ENCODE assay signal across 3 cellular contexts in the genomic region with DNA sequence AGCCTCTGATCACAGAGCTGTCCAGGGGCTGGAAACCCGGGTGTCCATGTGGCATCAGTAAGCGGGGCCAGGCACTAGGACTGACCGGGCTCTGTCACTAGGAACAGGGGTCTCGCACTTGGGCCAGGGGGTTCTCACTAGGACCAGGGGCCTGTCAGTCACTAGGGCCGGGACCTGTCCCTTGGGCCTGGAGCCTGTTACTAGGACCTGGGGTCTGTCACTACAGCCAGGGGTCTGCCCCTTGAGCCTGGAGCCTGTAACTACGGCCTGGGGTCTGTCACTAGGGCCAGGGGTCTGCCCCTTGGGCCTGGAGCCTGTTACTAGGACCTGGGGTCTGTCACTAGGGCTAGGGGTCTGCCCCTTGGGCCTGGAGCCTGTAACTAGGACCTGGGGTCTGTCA. TPM values are rescaled to one million over a fixed set of nuclear protein-coding genes. Genes with fewer than 3 reads are reported as not detected.
"Had no signal": no experiment of that assay in that cellular context is flagged by ENCODE, and none has a peak within 500 bp of the region (broad histone marks: within the 10 kb centered on the region; RNA-seq: fewer than 3 reads in every experiment).

No MANE protein-coding gene starts in this region.

RNA-seq across cellular contexts. Expression of a gene that starts 10.2 kb away (rescaled TPM):
- total RNA-seq: activated naive CD4-positive, alpha-beta T cell treated with anti-CD3 and anti-CD28 coated beads for 36 hours; lung microvascular endothelial cell; smooth muscle cell had no signal
- polyA plus RNA-seq: smooth muscle cell had no signal
